ENCODE assay signal across 27 cellular contexts in the genomic region with DNA sequence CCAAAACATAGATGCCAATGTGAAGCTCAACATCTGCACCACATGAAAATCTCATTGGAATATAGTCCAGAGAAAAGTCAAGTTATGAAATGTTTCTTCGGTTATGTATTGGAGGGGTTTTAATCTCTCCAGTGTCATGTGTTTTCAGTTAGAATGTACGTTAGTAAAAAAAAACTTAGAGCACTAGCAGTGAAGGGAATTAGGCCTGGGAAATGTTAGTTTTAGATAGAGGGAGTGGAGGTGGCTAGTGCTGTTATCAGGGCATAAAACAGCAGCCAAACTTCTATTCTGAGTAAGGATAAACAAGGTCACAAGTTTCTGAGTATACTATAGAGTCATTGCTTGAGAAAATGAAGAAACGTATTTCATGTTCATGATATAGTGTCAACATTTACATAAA. TPM values are rescaled to one million over a fixed set of nuclear protein-coding genes. Genes with fewer than 3 reads are reported as not detected.
DNase-seq lines count a peak whose midpoint lies in the region; ATAC-seq, FAIRE-seq and TF ChIP-seq lines count a peak whose summit lies in the region.
"Had no signal": no experiment of that assay in that cellular context is flagged by ENCODE, and none has a peak within 500 bp of the region (broad histone marks: within the 10 kb centered on the region; RNA-seq: fewer than 3 reads in every experiment).

No MANE protein-coding gene starts in this region.

- no peaks in the 10 kb centered on the region for H3K9me2 ChIP-seq in GM23338 (ENCODE audit: insufficient read depth)

- H3K4me3 ChIP-seq in GM23338 (no peak overlapping the region), K562 (no peak overlapping the region), fibroblast of the aortic adventitia (ENCODE audit: low read depth, low read length) (no peak overlapping the region), mesodermal cell (ENCODE audit: extremely low read depth, insufficient read depth, low read length, poor library complexity, severe bottlenecking) (no peak overlapping the region), brain microvascular endothelial cell (ENCODE audit: low read depth, low read length) (no peak overlapping the region)
- H3K4me3 ChIP-seq: A549, esophagus squamous epithelium, stomach, tibial nerve had no signal

- CTCF ChIA-PET in K562 (lab: Yijun Ruan, JAX; ENCODE audit: low intra/inter-chr PET ratio) = no interaction called here

- H3K4me2 ChIP-seq in GM23338 = no peak overlapping the region
- H3K4me2 ChIP-seq in K562 (ENCODE audit: insufficient read depth, low read length) = no peak overlapping the region
- H3K4me2 ChIP-seq: A549 had no signal

- 0 out of 2 replicates have a peak overlapping the region, but pooled peaks have one; percentile 22 for H3K27ac Mint-ChIP-seq in GM23338
- H3K27ac Mint-ChIP-seq in natural killer cell treated with Interleukin-12 subunit alpha and Interleukin-12 subunit beta and Interleukin-15 and Interleukin-18, amount 100 ng/mL, for 72 hours = no peak overlapping the region
- H3K27ac Mint-ChIP-seq: activated CD4-positive, alpha-beta T cell treated with anti-CD3 and anti-CD28 coated beads, Interleukin-2, amount 10 ng/mL, durations not matched to agents 7 days and 5 days; activated CD8-positive, alpha-beta memory T cell treated with anti-CD3 and anti-CD28 coated beads, Interleukin-2, amount 10 ng/mL, durations not matched to agents 7 days and 5 days; CD4-positive, alpha-beta memory T cell had no signal

- H3K9me1 ChIP-seq in K562 (ENCODE audit: control insufficient read depth, insufficient read depth, low read length) = no peaks in the 10 kb centered on the region

- ATAC-seq in GM23338 (no peak), K562 (no peak), GM18502 (IDR thresholded peaks at IDR 0.05; ENCODE audit: poor library complexity, unreplicated experiment) (no peak)
- no peak for ATAC-seq in natural killer cell treated with Interleukin-12 subunit alpha and Interleukin-12 subunit beta and Interleukin-15 and Interleukin-18, amount 100 ng/mL, for 72 hours
- ATAC-seq: A549; activated CD8-positive, alpha-beta memory T cell treated with anti-CD3 and anti-CD28 coated beads, Interleukin-2, amount 10 ng/mL, durations not matched to agents 7 days and 5 days had no signal

- POLR2A ChIA-PET in K562 (lab: Yijun Ruan, JAX) = interaction anchor here (1.3 kb wide), 1 partner anchor 22 kb away, joined by 4 read pairs; no protein-coding TSS in a partner anchor

- H3K27me3 ChIP-seq in GM23338 (ENCODE audit: insufficient read depth) (no peaks in the 10 kb centered on the region), K562 (ENCODE audit: control insufficient read depth in 2 of 2, insufficient read depth in 2 of 2, low read length in 2 of 2) (no peaks in the 10 kb centered on the region), brain microvascular endothelial cell (replicated peaks) (no peaks in the 10 kb centered on the region)
- H3K27me3 ChIP-seq: esophagus squamous epithelium, stomach, tibial nerve had no signal

- no TSS peak for BruUV-seq in K562 (replicated peaks; lab: Mats Ljungman, UMichigan)

- TF ChIP-seq CTCF in GM23338 (conservative IDR thresholded peaks at IDR 0.05; ENCODE audit: low read depth in 2 of 2) (no peak), K562 (IDR thresholded peaks at IDR 0.05 in 2 of 3, conservative IDR thresholded peaks at IDR 0.05 in 1 of 3; ENCODE audit: insufficient read depth in 2 of 3, low read depth in 1 of 3, low read length in 3 of 3) (no peak), fibroblast of the aortic adventitia (IDR thresholded peaks at IDR 0.05; ENCODE audit: insufficient read depth, low read length) (no peak), brain microvascular endothelial cell (IDR thresholded peaks at IDR 0.05; ENCODE audit: low read depth, low read length, missing control alignments) (no peak)

- no peaks in the 10 kb centered on the region for H3K79me2 ChIP-seq in GM23338 (replicated peaks; ENCODE audit: insufficient read depth)
- H3K79me2 ChIP-seq in K562 (ENCODE audit: control insufficient read depth, insufficient read depth, low read length) = no peaks in the 10 kb centered on the region

- H2AFZ ChIP-seq in GM23338 (no peak overlapping the region), K562 (ENCODE audit: low read depth, low read length) (no peak overlapping the region)

- H3K36me3 Mint-ChIP-seq in GM23338 (ENCODE audit: low read depth) = no peaks in the 10 kb centered on the region
- H3K36me3 Mint-ChIP-seq in natural killer cell treated with Interleukin-12 subunit alpha and Interleukin-12 subunit beta and Interleukin-15 and Interleukin-18, amount 100 ng/mL, for 72 hours = no peaks in the 10 kb centered on the region
- H3K36me3 Mint-ChIP-seq: activated CD8-positive, alpha-beta memory T cell treated with anti-CD3 and anti-CD28 coated beads, Interleukin-2, amount 10 ng/mL, durations not matched to agents 7 days and 5 days; CD4-positive, alpha-beta memory T cell had no signal

- no peaks in the 10 kb centered on the region for H4K20me1 ChIP-seq in GM23338 (replicated peaks; ENCODE audit: insufficient read depth)
- no peaks in the 10 kb centered on the region for H4K20me1 ChIP-seq in K562 (replicated peaks; ENCODE audit: control insufficient read depth, insufficient read depth, low read length)

- H3K27ac ChIP-seq in GM23338 (ENCODE audit: low read depth) = no peak overlapping the region
- H3K27ac ChIP-seq in K562 (ENCODE audit: extremely low read depth, low read depth, low read length) = no peak overlapping the region
- peak overlapping the region; percentile 11 for H3K27ac ChIP-seq in mesodermal cell (ENCODE audit: low read depth, low read length, severe bottlenecking)
- no peak overlapping the region for H3K27ac ChIP-seq in brain microvascular endothelial cell
- H3K27ac ChIP-seq: A549, esophagus squamous epithelium, stomach, tibial nerve had no signal

- H3K4me3 Mint-ChIP-seq in GM23338 = no peak overlapping the region
- no peak overlapping the region for H3K4me3 Mint-ChIP-seq in natural killer cell treated with Interleukin-12 subunit alpha and Interleukin-12 subunit beta and Interleukin-15 and Interleukin-18, amount 100 ng/mL, for 72 hours
- H3K4me3 Mint-ChIP-seq: activated CD4-positive, alpha-beta T cell treated with anti-CD3 and anti-CD28 coated beads, Interleukin-2, amount 10 ng/mL, durations not matched to agents 7 days and 5 days; activated CD8-positive, alpha-beta memory T cell treated with anti-CD3 and anti-CD28 coated beads, Interleukin-2, amount 10 ng/mL, durations not matched to agents 7 days and 5 days; CD4-positive, alpha-beta memory T cell had no signal

- no peak for TF ChIP-seq EP300 in K562 (IDR thresholded peaks at IDR 0.05; ENCODE audit: low read length)

- no peak for DNase-seq in GM23338 (ENCODE audit: low spot score)
- DNase-seq in K562 (ENCODE audit: extremely low read depth in 1 of 4, low spot score in 3 of 4) = peak in 1 of 4 experiments; percentile 3
- peak; percentile 63 for DNase-seq in fibroblast of the aortic adventitia (ENCODE audit: low read depth)
- DNase-seq in natural killer cell treated with Interleukin-12 subunit alpha and Interleukin-12 subunit beta and Interleukin-15 and Interleukin-18, amount 100 ng/mL, for 72 hours (ENCODE audit: low spot score) = no peak
- no peak for DNase-seq in brain microvascular endothelial cell
- no peak for DNase-seq in NCI-H526 treated with DMSO at 0.1 percent for 48 hours (lab: John Stamatoyannopoulos, UW)
- DNase-seq: activated CD4-positive, alpha-beta T cell treated with anti-CD3 and anti-CD28 coated beads, Interleukin-2, amount 10 ng/mL, durations not matched to agents 7 days and 5 days; activated CD8-positive, alpha-beta memory T cell treated with anti-CD3 and anti-CD28 coated beads, Interleukin-2, amount 10 ng/mL, durations not matched to agents 7 days and 5 days; activated naive CD4-positive, alpha-beta T cell; activated T-cell treated with anti-CD3 and anti-CD28 coated beads, Interleukin-2, amount 50 U/mL, for 48 hours; amniotic stem cell; CD4-positive, alpha-beta memory T cell; esophagus squamous epithelium; kidney; mammary epithelial cell; NCI-H1436; NCI-H2081 treated with DMSO at 0.1 percent for 48 hours; NCI-H345; NCI-H82; stomach had no signal

- H3K36me3 ChIP-seq in GM23338 (ENCODE audit: insufficient read depth) (no peaks in the 10 kb centered on the region), K562 (ENCODE audit: control insufficient read depth, insufficient read depth, low read length) (no peaks in the 10 kb centered on the region), mesodermal cell (ENCODE audit: control insufficient read depth, insufficient read depth, low read length) (no peaks in the 10 kb centered on the region), brain microvascular endothelial cell (replicated peaks) (no peaks in the 10 kb centered on the region)
- H3K36me3 ChIP-seq: esophagus squamous epithelium, stomach, tibial nerve had no signal

- no peaks in the 10 kb centered on the region for H3K9me3 ChIP-seq in K562 (replicated peaks; ENCODE audit: control insufficient read depth, insufficient read depth, low read depth, low read length)
- no peaks in the 10 kb centered on the region for H3K9me3 ChIP-seq in mesodermal cell (ENCODE audit: control insufficient read depth, low read length)
- H3K9me3 ChIP-seq: esophagus squamous epithelium had no signal

- H3K9me3 Mint-ChIP-seq in GM23338 = no peaks in the 10 kb centered on the region
- H3K9me3 Mint-ChIP-seq in natural killer cell treated with Interleukin-12 subunit alpha and Interleukin-12 subunit beta and Interleukin-15 and Interleukin-18, amount 100 ng/mL, for 72 hours = peaks cover 4% of the 10 kb centered on the region
- H3K9me3 Mint-ChIP-seq: activated CD4-positive, alpha-beta T cell treated with anti-CD3 and anti-CD28 coated beads, Interleukin-2, amount 10 ng/mL, durations not matched to agents 7 days and 5 days had no signal

- no peak overlapping the region for H3K9ac ChIP-seq in K562 (ENCODE audit: insufficient read depth in 1 of 2, low read depth in 2 of 2, low read length in 2 of 2)

- H3K27me3 Mint-ChIP-seq in GM23338 (ENCODE audit: insufficient read depth, low read depth, poor library complexity) = no peaks in the 10 kb centered on the region
- H3K27me3 Mint-ChIP-seq in natural killer cell treated with Interleukin-12 subunit alpha and Interleukin-12 subunit beta and Interleukin-15 and Interleukin-18, amount 100 ng/mL, for 72 hours = no peaks in the 10 kb centered on the region
- H3K27me3 Mint-ChIP-seq: activated CD4-positive, alpha-beta T cell treated with anti-CD3 and anti-CD28 coated beads, Interleukin-2, amount 10 ng/mL, durations not matched to agents 7 days and 5 days; activated CD8-positive, alpha-beta memory T cell treated with anti-CD3 and anti-CD28 coated beads, Interleukin-2, amount 10 ng/mL, durations not matched to agents 7 days and 5 days; CD4-positive, alpha-beta memory T cell had no signal

- H3K4me1 ChIP-seq in GM23338 (ENCODE audit: insufficient read depth) (peaks cover 7% of the 10 kb centered on the region; the same call in 1 of the 2 replicates), K562 (replicated peaks in 1 of 2; ENCODE audit: control insufficient read depth in 2 of 2, insufficient read depth in 2 of 2, low read length in 2 of 2) (no peaks in the 10 kb centered on the region), mesodermal cell (ENCODE audit: control insufficient read depth, insufficient read depth, low read length, poor library complexity, severe bottlenecking) (peaks cover 2% of the 10 kb centered on the region)
- H3K4me1 ChIP-seq: A549 had no signal

- H3K4me1 Mint-ChIP-seq in GM23338 = peaks cover 9% of the 10 kb centered on the region; the same call in 2 of the 3 replicates
- H3K4me1 Mint-ChIP-seq in natural killer cell treated with Interleukin-12 subunit alpha and Interleukin-12 subunit beta and Interleukin-15 and Interleukin-18, amount 100 ng/mL, for 72 hours (ENCODE audit: low read depth in 2 of 2) = no peaks in the 10 kb centered on the region
- H3K4me1 Mint-ChIP-seq: activated CD4-positive, alpha-beta T cell treated with anti-CD3 and anti-CD28 coated beads, Interleukin-2, amount 10 ng/mL, durations not matched to agents 7 days and 5 days; activated CD8-positive, alpha-beta memory T cell treated with anti-CD3 and anti-CD28 coated beads, Interleukin-2, amount 10 ng/mL, durations not matched to agents 7 days and 5 days; CD4-positive, alpha-beta memory T cell had no signal

- 0% methylated on average over 3 of the region's 3 CpGs for WGBS in K562 (ENCODE audit: insufficient coverage, low coverage, missing lambda C conversion rate)
- 75 to 89% methylated on average over 1 to 2 of the region's 3 CpGs for WGBS in mesodermal cell (ENCODE audit: insufficient coverage in 2 of 2), 2 experiments

- TF ChIP-seq POLR2A in K562 (conservative IDR thresholded peaks at IDR 0.05) = no peak

- in situ Hi-C loops in K562 (cut with MboI) = no loop called here
- in situ Hi-C loops in brain microvascular endothelial cell (cut with HindIII; ENCODE audit: low pct_ligation_motif_present, low sequenced_read_pairs) = no loop called here

- no peak for FAIRE-seq in K562 (lab: Jason Lieb, UNC)
- FAIRE-seq: A549, bronchial epithelial cell, HTR-8/SVneo, kidney had no signal

- no peaks in the 10 kb centered on the region for H3F3A ChIP-seq in GM23338 (replicated peaks; ENCODE audit: low read depth)

- intact Hi-C loops in K562 (cut with micrococcal nuclease) = no loop called here

- no peak for TF ChIP-seq RAD21 in K562 (CRISPR knock-in tag; conservative IDR thresholded peaks at IDR 0.05 in 1 of 2, IDR thresholded peaks at IDR 0.05 in 1 of 2)

RNA-seq across cellular contexts. Expression of a gene that starts 42.9 kb away (rescaled TPM):
- total RNA-seq in GM23338 (2014; rRNA removed; shearing (Covaris generic)) = not detected in 2 replicates
- polyA plus RNA-seq in GM23338 (2016; fragmentation: Nextera tagmentation; extraction: Ambion mirVana) = not detected in 2 replicates
- 0.21 and 0.74 TPM in 2 replicates for total RNA-seq in K562 (2011; cell fraction: chromatin; rRNA removed; ENCODE audit: low replicate concordance)
- total RNA-seq in K562 (2011; cell fraction: nucleolus; rRNA removed) = 0.26 TPM in 1 of 2 replicates, not detected in the other
- 0.37 TPM in 1 of 2 replicates, not detected in the other for total RNA-seq in K562 (2011; cell fraction: nucleoplasm; rRNA removed)
- total RNA-seq in K562 (2014; rRNA removed) = 0.16 and 0.64 TPM in 2 replicates
- total RNA-seq in K562 (2014; rRNA removed; fragmentation: Illumina TruSeq; extraction: Trizol) = 0.13 and 0.29 TPM in 2 replicates
- total RNA-seq in K562 (2015; rRNA removed; fragmentation: Illumina TruSeq; extraction: Trizol) = 0.14 and 0.19 TPM in 2 replicates
- 0.38 and 0.49 TPM in 2 replicates for total RNA-seq in K562 (2021)
- 0.03 and 0.06 TPM in 2 replicates for polyA plus RNA-seq in K562 (2011; rRNA removed)
- polyA plus RNA-seq in K562 (2011; cell fraction: cytosol; rRNA removed) = 0.03 TPM in 1 of 2 replicates, not detected in the other
- polyA plus RNA-seq in K562 (2011; cell fraction: nucleus; rRNA removed) = 0.06 and 0.36 TPM in 2 replicates
- polyA plus RNA-seq in K562 (2012) = 0.29 and 0.82 TPM in 2 replicates
- polyA plus RNA-seq in K562 (2014; fragmentation: Illumina TruSeq; extraction: Trizol) = 0.28 and 0.39 TPM in 2 replicates
- under 1 TPM; 0.04 to 0.10 TPM for polyA plus RNA-seq in K562 (2014; fragmentation: Nextera tagmentation; extraction: Ambion mirVana)
- polyA plus RNA-seq in K562 (2014; rRNA removed) = 0.41 and 0.43 TPM in 2 replicates
- polyA minus RNA-seq in K562 (2011; rRNA and poly(A)+ RNA removed) = not detected in 2 replicates
- polyA minus RNA-seq in K562 (2011; cell fraction: cytosol; rRNA and poly(A)+ RNA removed) = not detected in 2 replicates
- 0.22 and 0.27 TPM in 2 replicates for polyA minus RNA-seq in K562 (2011; cell fraction: nucleus; rRNA and poly(A)+ RNA removed)
- not detected in 2 replicates for total RNA-seq in fibroblast of the aortic adventitia (ENCODE audit: low replicate concordance)
- polyA plus RNA-seq in mesodermal cell (2013, experiment 1 of 2) = not detected
- polyA plus RNA-seq in mesodermal cell (2013, experiment 2 of 2) = not detected
- total RNA-seq in natural killer cell treated with Interleukin-12 subunit alpha and Interleukin-12 subunit beta and Interleukin-15 and Interleukin-18, amount 100 ng/mL, for 72 hours = not detected
- total RNA-seq: activated CD4-positive, alpha-beta T cell treated with anti-CD3 and anti-CD28 coated beads, Interleukin-2, amount 10 ng/mL, durations not matched to agents 7 days and 5 days; activated CD8-positive, alpha-beta memory T cell treated with anti-CD3 and anti-CD28 coated beads, Interleukin-2, amount 10 ng/mL, durations not matched to agents 7 days and 5 days; bronchial epithelial cell; CD4-positive, alpha-beta memory T cell; esophagus squamous epithelium; kidney; mammary epithelial cell; pulmonary artery endothelial cell; stomach had no signal
- polyA plus RNA-seq: A549; CD4-positive, alpha-beta memory T cell; mammary epithelial cell; stomach had no signal
